ENCODE assay signal across 1 cellular context in the genomic region with DNA sequence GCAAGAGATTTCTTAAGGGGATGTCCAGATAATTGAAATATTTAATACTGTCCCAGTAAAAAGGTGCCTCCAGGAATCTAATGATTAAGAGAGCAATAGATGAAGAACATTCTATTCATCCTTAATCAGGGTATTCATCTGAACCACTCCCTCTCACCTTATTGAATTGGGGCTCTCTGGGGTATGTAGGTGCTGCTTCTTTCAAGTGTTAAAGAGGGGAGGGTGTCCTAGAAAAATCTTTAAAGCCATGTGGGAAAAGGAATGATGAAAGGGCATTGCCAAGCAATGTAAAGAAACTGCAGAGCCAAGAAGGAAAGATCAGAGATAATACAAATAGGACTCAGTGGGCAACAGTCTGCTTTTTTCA.
TF ChIP-seq lines count a peak whose summit lies in the region.

No MANE protein-coding gene starts in this region.

TF ChIP-seq in HCT116, 20 proteins besides CTCF, POLR2A, EP300 and RAD21:
- no peak for TF ChIP-seq SP1 (IDR thresholded peaks at IDR 0.05; ENCODE audit: low read depth)
- TF ChIP-seq, protein P1, sequence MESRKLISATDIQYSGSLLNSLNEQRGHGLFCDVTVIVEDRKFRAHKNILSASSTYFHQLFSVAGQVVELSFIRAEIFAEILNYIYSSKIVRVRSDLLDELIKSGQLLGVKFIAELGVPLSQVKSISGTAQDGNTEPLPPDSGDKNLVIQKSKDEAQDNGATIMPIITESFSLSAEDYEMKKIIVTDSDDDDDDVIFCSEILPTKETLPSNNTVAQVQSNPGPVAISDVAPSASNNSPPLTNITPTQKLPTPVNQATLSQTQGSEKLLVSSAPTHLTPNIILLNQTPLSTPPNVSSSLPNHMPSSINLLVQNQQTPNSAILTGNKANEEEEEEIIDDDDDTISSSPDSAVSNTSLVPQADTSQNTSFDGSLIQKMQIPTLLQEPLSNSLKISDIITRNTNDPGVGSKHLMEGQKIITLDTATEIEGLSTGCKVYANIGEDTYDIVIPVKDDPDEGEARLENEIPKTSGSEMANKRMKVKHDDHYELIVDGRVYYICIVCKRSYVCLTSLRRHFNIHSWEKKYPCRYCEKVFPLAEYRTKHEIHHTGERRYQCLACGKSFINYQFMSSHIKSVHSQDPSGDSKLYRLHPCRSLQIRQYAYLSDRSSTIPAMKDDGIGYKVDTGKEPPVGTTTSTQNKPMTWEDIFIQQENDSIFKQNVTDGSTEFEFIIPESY (IDR thresholded peaks at IDR 0.05; ENCODE audit: extremely low read depth, insufficient replicate concordance, low read length): no peak
- TF ChIP-seq CEBPB (IDR thresholded peaks at IDR 0.05; ENCODE audit: low read depth): no peak
- TF ChIP-seq, protein P2, sequence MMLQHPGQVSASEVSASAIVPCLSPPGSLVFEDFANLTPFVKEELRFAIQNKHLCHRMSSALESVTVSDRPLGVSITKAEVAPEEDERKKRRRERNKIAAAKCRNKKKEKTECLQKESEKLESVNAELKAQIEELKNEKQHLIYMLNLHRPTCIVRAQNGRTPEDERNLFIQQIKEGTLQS (IDR thresholded peaks at IDR 0.05): no peak
- TF ChIP-seq ZFX (IDR thresholded peaks at IDR 0.05): no peak
- no peak for TF ChIP-seq YY1 (IDR thresholded peaks at IDR 0.05; ENCODE audit: extremely low read depth, insufficient replicate concordance, low read depth, low read length)
- TF ChIP-seq CBX3 (IDR thresholded peaks at IDR 0.05; ENCODE audit: low read depth): no peak
